22 cellular contexts compared by ENCODE assay signal in genomic region chr11:76268498-76268897, GRCh38.
A peak's percentile ranks its signal among the peaks of the same experiment; 100 is the strongest.
DNase-seq lines count a peak whose midpoint lies in the region; ATAC-seq, FAIRE-seq and TF ChIP-seq lines count a peak whose summit lies in the region.
"Had no signal": no experiment of that assay in that cellular context is flagged by ENCODE, and none has a peak within 500 bp of the region (broad histone marks: within the 10 kb centered on the region; RNA-seq: fewer than 3 reads in every experiment).

No MANE protein-coding gene starts in this region.

- CTCF ChIA-PET in HepG2 (lab: Yijun Ruan, JAX; ENCODE audit: low intra/inter-chr PET ratio, low total read pairs), result no interaction called here

- H2AFZ ChIP-seq in HepG2 (ENCODE audit: low read length), result no peak overlapping the region
- H2AFZ ChIP-seq: GM23338 had no signal

- no peak overlapping the region for H3K4me2 ChIP-seq in HepG2 (ENCODE audit: low read depth, low read length)
- H3K4me2 ChIP-seq: BLaER1, GM23338 had no signal

- ATAC-seq in HepG2 (no peak), GM19035 (IDR thresholded peaks at IDR 0.05; ENCODE audit: unreplicated experiment) (no peak)
- ATAC-seq: CD8-positive, alpha-beta T cell; GM12878; GM23338 had no signal

- no peak for TF ChIP-seq POLR2A in HepG2 (IDR thresholded peaks at IDR 0.05; ENCODE audit: insufficient read depth in 1 of 2, low read depth in 2 of 2, low read length in 2 of 2)

- POLR2A ChIA-PET in HepG2 (lab: Yijun Ruan, JAX), result no interaction called here

- H3K4me3 ChIP-seq in liver (ENCODE audit: low read depth in 1 of 3, low read length in 3 of 3) (no peak overlapping the region), HepG2 (replicated peaks in 1 of 3; ENCODE audit: insufficient read depth in 1 of 3, low read depth in 2 of 3, low read length in 3 of 3) (no peak overlapping the region), bronchial epithelial cell (ENCODE audit: low read depth, low read length) (no peak overlapping the region), skeletal muscle tissue (ENCODE audit: low read length in 3 of 3) (no peak overlapping the region)
- H3K4me3 ChIP-seq: BLaER1, GM12878, GM23338, HAP-1 had no signal

- H3K27me3 ChIP-seq in liver (ENCODE audit: control insufficient read depth in 4 of 4, insufficient read depth in 4 of 4, low read length in 3 of 4) (no peaks in the 10 kb centered on the region), HepG2 (ENCODE audit: control insufficient read depth in 1 of 2, insufficient read depth in 2 of 2, low read length in 2 of 2) (peaks cover 2 to 13% of the 10 kb centered on the region in 2 experiments), bronchial epithelial cell (ENCODE audit: control insufficient read depth, insufficient read depth, low read length) (peaks cover 2% of the 10 kb centered on the region), skeletal muscle tissue (ENCODE audit: control insufficient read depth in 3 of 3, insufficient read depth in 3 of 3, low read length in 3 of 3) (no peaks in the 10 kb centered on the region)
- H3K27me3 ChIP-seq: BLaER1 had no signal

- FAIRE-seq in HepG2 (lab: Jason Lieb, UNC) (no peak), bronchial epithelial cell (lab: Jason Lieb, UNC) (peak; percentile 97)
- FAIRE-seq: A204.1, D721Med, GM12878, H54 had no signal

- no peaks in the 10 kb centered on the region for H4K20me1 ChIP-seq in HepG2 (ENCODE audit: insufficient read depth, low read length)
- H4K20me1 ChIP-seq: BLaER1 had no signal

- no peak for DNase-seq in HepG2 (ENCODE audit: low spot score)
- no peak for DNase-seq in bronchial epithelial cell (ENCODE audit: low read depth)
- DNase-seq in NCI-H2107 (lab: John Stamatoyannopoulos, UW), result no peak
- no peak for DNase-seq in COLO668 (lab: John Stamatoyannopoulos, UW; ENCODE audit: unreplicated experiment)
- DNase-seq: CD4-positive, CD25-positive, alpha-beta regulatory T cell; CD8-positive, alpha-beta T cell; DMS 273 treated with DMSO at 0.1 percent for 48 hours; DMS79; EL; GDM1 had no signal

- H3K9me3 ChIP-seq in liver (ENCODE audit: control insufficient read depth in 4 of 4, low read length in 3 of 4), result no peaks in the 10 kb centered on the region
- no peaks in the 10 kb centered on the region for H3K9me3 ChIP-seq in HepG2 (ENCODE audit: low read length)
- no peaks in the 10 kb centered on the region for H3K9me3 ChIP-seq in skeletal muscle tissue (ENCODE audit: control insufficient read depth in 3 of 3, low read length in 3 of 3)
- H3K9me3 ChIP-seq: BLaER1, HAP-1 had no signal

- no peaks in the 10 kb centered on the region for H3K79me2 ChIP-seq in HepG2 (ENCODE audit: insufficient read depth, low read length)

- intact Hi-C loops in HepG2 (cut with micrococcal nuclease; ENCODE audit: unreplicated experiment), result loop anchor here (2.0 kb wide), 1 partner anchor 42 kb away; no protein-coding TSS in a partner anchor

- TF ChIP-seq EP300 in HepG2 (IDR thresholded peaks at IDR 0.05; ENCODE audit: low read depth in 2 of 2, low read length in 2 of 2) (no peak), HepG2 (CRISPR knock-in tag; IDR thresholded peaks at IDR 0.05; ENCODE audit: borderline replicate concordance) (no peak)

- no TSS peak for BruUV-seq in HepG2 (replicated peaks; lab: Mats Ljungman, UMichigan)

- peak overlapping the region; percentile 62 to 71 for H3K27ac ChIP-seq in liver (ENCODE audit: low read depth in 1 of 2, low read length in 2 of 2)
- H3K27ac ChIP-seq in HepG2 (ENCODE audit: extremely low read length, insufficient read depth, low read length), result no peak overlapping the region
- H3K27ac ChIP-seq in skeletal muscle tissue (ENCODE audit: low read depth, low read length), result peak overlapping the region; percentile 80
- H3K27ac ChIP-seq: 22Rv1, BLaER1, C4-2B had no signal

- no peaks in the 10 kb centered on the region for H3K36me3 ChIP-seq in liver (ENCODE audit: control insufficient read depth in 4 of 4, insufficient read depth in 3 of 4, low read depth in 1 of 4, low read length in 3 of 4)
- H3K36me3 ChIP-seq in HepG2 (replicated peaks in 1 of 2; ENCODE audit: control insufficient read depth in 1 of 2, insufficient read depth in 2 of 2, low read length in 2 of 2), result no peaks in the 10 kb centered on the region
- no peaks in the 10 kb centered on the region for H3K36me3 ChIP-seq in bronchial epithelial cell (ENCODE audit: control insufficient read depth, insufficient read depth, low read length)
- no peaks in the 10 kb centered on the region for H3K36me3 ChIP-seq in skeletal muscle tissue (ENCODE audit: control insufficient read depth in 3 of 3, insufficient read depth in 3 of 3, low read length in 3 of 3)
- H3K36me3 ChIP-seq: BLaER1, HAP-1 had no signal

- no peak for TF ChIP-seq CTCF in liver (IDR thresholded peaks at IDR 0.05; ENCODE audit: low read depth, low read length, missing input control)
- no peak for TF ChIP-seq CTCF in HepG2 (CRISPR knock-in tag; IDR thresholded peaks at IDR 0.05)
- TF ChIP-seq CTCF in bronchial epithelial cell (IDR thresholded peaks at IDR 0.05; ENCODE audit: insufficient read depth, low read length, severe bottlenecking), result no peak

- no peak overlapping the region for H3K9ac ChIP-seq in liver (ENCODE audit: low read depth in 1 of 2, low read length in 2 of 2)
- no peak overlapping the region for H3K9ac ChIP-seq in HepG2 (ENCODE audit: insufficient read depth, low read depth, low read length)
- no peak overlapping the region for H3K9ac ChIP-seq in skeletal muscle tissue (ENCODE audit: low read depth in 1 of 3, low read length in 3 of 3)
- H3K9ac ChIP-seq: BLaER1 had no signal

- in situ Hi-C loops in HepG2 (cut with HindIII; ENCODE audit: extremely low pct_ligation_motif_present, low pct_unique_long_range_greater_than_20kb), result no loop called here

- TF ChIP-seq RAD21 in liver (IDR thresholded peaks at IDR 0.05) (no peak), HepG2 (CRISPR knock-in tag; IDR thresholded peaks at IDR 0.05) (no peak)

- peaks cover 5 to 25% (median 13%) of the 10 kb centered on the region in 4 donors for H3K4me1 ChIP-seq in liver (ENCODE audit: control insufficient read depth in 4 of 4, insufficient read depth in 4 of 4, low read length in 3 of 4)
- peaks cover 9% of the 10 kb centered on the region; the same call in 1 of the 2 replicates for H3K4me1 ChIP-seq in HepG2 (ENCODE audit: insufficient read depth, low read length)
- peaks cover 4 to 10% (median 8%) of the 10 kb centered on the region in 3 donors for H3K4me1 ChIP-seq in skeletal muscle tissue (ENCODE audit: control insufficient read depth in 3 of 3, insufficient read depth in 3 of 3, low read length in 3 of 3)
- H3K4me1 ChIP-seq: HAP-1 had no signal

TF ChIP-seq in liver, 16 proteins besides CTCF, POLR2A, EP300 and RAD21 (continues in another document):
- TF ChIP-seq RXRA (IDR thresholded peaks at IDR 0.05) (no peak), REST (IDR thresholded peaks at IDR 0.05) (no peak), EGR1 (IDR thresholded peaks at IDR 0.05; ENCODE audit: low read depth in 2 of 2) (no peak), SP1 (IDR thresholded peaks at IDR 0.05) (no peak)

TF ChIP-seq in HepG2, 621 proteins besides CTCF, POLR2A, EP300 and RAD21:
- TF ChIP-seq CEBPZ (IDR thresholded peaks at IDR 0.05; ENCODE audit: low read length), result no peak
- TF ChIP-seq ATF7 (IDR thresholded peaks at IDR 0.05), result no peak
- no peak for TF ChIP-seq ATF7 (CRISPR knock-in tag; IDR thresholded peaks at IDR 0.05)
- no peak for TF ChIP-seq ZFP82 (CRISPR knock-in tag; IDR thresholded peaks at IDR 0.05; ENCODE audit: borderline replicate concordance)
- TF ChIP-seq ZNF331 (CRISPR knock-in tag; IDR thresholded peaks at IDR 0.05), result no peak
- TF ChIP-seq SMAD3 (CRISPR knock-in tag; IDR thresholded peaks at IDR 0.05), result no peak
- TF ChIP-seq ZFP36 (IDR thresholded peaks at IDR 0.05; ENCODE audit: borderline replicate concordance, low read depth, low read length, partially characterized antibody), result no peak
- no peak for TF ChIP-seq IRF9 (CRISPR knock-in tag; IDR thresholded peaks at IDR 0.05; ENCODE audit: borderline replicate concordance)
- no peak for TF ChIP-seq SMYD3 (CRISPR knock-in tag; IDR thresholded peaks at IDR 0.05)
